In the genomic region with DNA sequence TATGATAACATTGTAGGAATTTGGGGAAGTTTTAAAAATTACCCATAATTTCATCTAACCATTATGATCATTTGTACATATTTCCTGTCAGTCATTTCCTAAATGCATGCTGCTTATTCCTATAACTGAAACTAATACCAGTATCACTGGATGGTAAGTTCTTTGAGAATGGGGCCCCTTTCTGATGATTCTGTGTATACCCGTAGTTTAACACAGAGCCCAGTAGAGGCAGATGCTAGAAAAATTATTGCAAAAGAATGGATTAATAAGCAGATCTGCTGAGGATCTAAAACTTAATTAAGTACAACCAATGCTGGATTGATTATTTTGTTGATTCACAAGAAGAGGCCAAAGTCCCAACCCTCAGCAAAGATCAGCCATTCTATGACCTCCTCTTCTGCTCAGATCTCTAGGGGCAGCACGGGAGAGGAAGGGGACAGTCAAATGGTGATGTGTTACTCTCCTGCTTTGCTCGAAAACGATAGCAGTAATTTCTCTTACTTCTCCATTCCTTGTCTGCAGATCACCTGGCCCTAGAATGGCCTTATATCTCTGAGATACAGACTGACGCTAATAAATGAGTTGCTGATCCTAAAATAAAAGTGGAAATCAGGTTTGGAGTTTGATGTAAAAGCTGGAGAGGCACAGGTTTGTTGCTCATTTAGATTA, we compare ENCODE assay signal across 8 cellular contexts.
DNase-seq lines count a peak whose midpoint lies in the region; ATAC-seq and TF ChIP-seq lines count a peak whose summit lies in the region.

No MANE protein-coding gene starts in this region.

- TF ChIP-seq CTCF in activated B cell treated with CpG ODN at 0.5 μM for 24 hours (IDR thresholded peaks at IDR 0.05), result no peak

- peaks cover 2% of the 10 kb centered on the region for H3K9me3 Mint-ChIP-seq in activated CD4-positive, alpha-beta T cell treated with anti-CD3 and anti-CD28 coated beads for 36 hours (ENCODE audit: low read depth)
- H3K9me3 Mint-ChIP-seq in activated B cell treated with CpG ODN at 0.5 μM for 24 hours, result no peaks in the 10 kb centered on the region

- no peaks in the 10 kb centered on the region for H3K27me3 Mint-ChIP-seq in activated CD4-positive, alpha-beta T cell treated with anti-CD3 and anti-CD28 coated beads for 36 hours
- no peaks in the 10 kb centered on the region for H3K27me3 Mint-ChIP-seq in activated B cell treated with CpG ODN at 0.5 μM for 24 hours

- H3K36me3 ChIP-seq in muscle layer of duodenum (ENCODE audit: control insufficient read depth in 1 of 2, insufficient read depth in 2 of 2, low read length in 2 of 2), result peaks cover 0 to 3% of the 10 kb centered on the region in 2 donors

- no peaks in the 10 kb centered on the region for H3K9me3 ChIP-seq in muscle layer of duodenum (ENCODE audit: control insufficient read depth in 1 of 2, low read length in 2 of 2)

- peaks cover 70% of the 10 kb centered on the region for H3K4me1 Mint-ChIP-seq in activated CD4-positive, alpha-beta T cell treated with anti-CD3 and anti-CD28 coated beads for 36 hours
- H3K4me1 Mint-ChIP-seq in activated B cell treated with CpG ODN at 0.5 μM for 24 hours, result peaks cover 81% of the 10 kb centered on the region

- H3K27ac Mint-ChIP-seq in activated CD4-positive, alpha-beta T cell treated with anti-CD3 and anti-CD28 coated beads for 36 hours, result peak overlapping the region; percentile 97
- H3K27ac Mint-ChIP-seq in activated B cell treated with CpG ODN at 0.5 μM for 24 hours, result peak overlapping the region; percentile 99

- peak overlapping the region; percentile 62 for H3K27ac ChIP-seq in muscle layer of duodenum (ENCODE audit: low read length)

- peak; percentile 41 for DNase-seq in activated CD4-positive, alpha-beta T cell treated with anti-CD3 and anti-CD28 coated beads for 36 hours
- no peak for DNase-seq in activated CD4-positive, alpha-beta T cell treated with anti-CD3 and anti-CD28 coated beads, Interleukin-2, amount 50 U/mL, for 48 hours
- no peak for DNase-seq in activated B cell treated with CpG ODN at 0.5 μM for 24 hours
- DNase-seq in cerebellum (ENCODE audit: low spot score), result no peak
- DNase-seq in NCI-H2227 (lab: John Stamatoyannopoulos, UW; ENCODE audit: unreplicated experiment), result no peak
- no peak for DNase-seq in stimulated activated CD4-positive, alpha-beta T cell treated with anti-CD3 and anti-CD28 coated beads, Interleukin-2, amount 100 ng/mL, for 48 hours

- POLR2A ChIA-PET in activated CD4-positive, alpha-beta T cell treated with anti-CD3 and anti-CD28 coated beads for 36 hours (lab: Charles Lee), result interaction anchor here (0.5 to 2.1 kb wide), 9 partner anchors 9 to 196 kb away, joined by 3 to 42 read pairs (median 6); no protein-coding TSS in a partner anchor
- POLR2A ChIA-PET in activated B cell treated with CpG ODN at 0.5 μM for 24 hours (lab: Charles Lee), result interaction anchor here (0.7 to 6.6 kb wide), 21 partner anchors 9 to 1014 kb away, joined by 3 to 86 read pairs (median 6); a partner anchor contains a TSS

- ATAC-seq in activated CD4-positive, alpha-beta T cell treated with anti-CD3 and anti-CD28 coated beads for 36 hours, result peak; percentile 29
- ATAC-seq in HG02938 (IDR thresholded peaks at IDR 0.05; ENCODE audit: unreplicated experiment) (peak; percentile 43), activated B cell treated with CpG ODN at 0.5 μM for 24 hours (ENCODE audit: low read depth) (peak; percentile 77)

- H3K4me3 ChIP-seq in muscle layer of duodenum (ENCODE audit: low read depth in 1 of 2, low read length in 2 of 2), result peak overlapping the region in 1 of 2 donors; percentile 0

- peaks cover 3 to 22% of the 10 kb centered on the region in 2 donors for H3K4me1 ChIP-seq in muscle layer of duodenum (ENCODE audit: control insufficient read depth in 1 of 2, insufficient read depth in 2 of 2, low read length in 2 of 2)

- H3K4me3 Mint-ChIP-seq in activated CD4-positive, alpha-beta T cell treated with anti-CD3 and anti-CD28 coated beads for 36 hours, result peak overlapping the region; percentile 64
- H3K4me3 Mint-ChIP-seq in activated B cell treated with CpG ODN at 0.5 μM for 24 hours, result peak overlapping the region; percentile 75

- CTCF ChIA-PET in activated CD4-positive, alpha-beta T cell treated with anti-CD3 and anti-CD28 coated beads for 36 hours (lab: Charles Lee), result interaction anchor here (0.9 to 4.1 kb wide), 11 partner anchors 9 to 178 kb away, joined by 3 to 29 read pairs (median 5); no protein-coding TSS in a partner anchor
- CTCF ChIA-PET in activated B cell treated with CpG ODN at 0.5 μM for 24 hours (lab: Charles Lee), result interaction anchor here (1.2 to 2.5 kb wide), 4 partner anchors 9 to 164 kb away, joined by 4 to 21 read pairs (median 7); no protein-coding TSS in a partner anchor

- H3K27me3 ChIP-seq in muscle layer of duodenum (ENCODE audit: low read depth, low read length), result no peaks in the 10 kb centered on the region

- H3K36me3 Mint-ChIP-seq in activated CD4-positive, alpha-beta T cell treated with anti-CD3 and anti-CD28 coated beads for 36 hours (ENCODE audit: low read depth), result no peaks in the 10 kb centered on the region
- no peaks in the 10 kb centered on the region for H3K36me3 Mint-ChIP-seq in activated B cell treated with CpG ODN at 0.5 μM for 24 hours (ENCODE audit: low read depth)

- intact Hi-C loops in activated CD4-positive, alpha-beta T cell treated with anti-CD3 and anti-CD28 coated beads for 36 hours (cut with DNase I, micrococcal nuclease), result loop anchor here (1.0 to 10.0 kb wide), 24 partner anchors 9 to 775 kb away; a partner anchor contains a TSS
- intact Hi-C loops in activated B cell treated with CpG ODN at 0.5 μM for 24 hours (cut with micrococcal nuclease), result loop anchor here (1.0 to 10.0 kb wide), 10 partner anchors 9 to 701 kb away; a partner anchor contains a TSS
